ENCODE assay signal across 23 cellular contexts in genomic region chr3:24316887-24317383, GRCh38.
DNase-seq lines count a peak whose midpoint lies in the region; ATAC-seq and TF ChIP-seq lines count a peak whose summit lies in the region.
"Had no signal": no experiment of that assay in that cellular context is flagged by ENCODE, and none has a peak within 500 bp of the region (broad histone marks: within the 10 kb centered on the region; RNA-seq: fewer than 3 reads in every experiment).

No MANE protein-coding gene starts in this region.

- no peak for TF ChIP-seq RAD21 in HCT116 (IDR thresholded peaks at IDR 0.05; ENCODE audit: low read depth)

- peak overlapping the region; percentile 31 for H3K4me2 ChIP-seq in HCT116 (ENCODE audit: low read length)

- H3K27me3 ChIP-seq in HCT116 (ENCODE audit: insufficient read depth, low read length): no peaks in the 10 kb centered on the region
- H3K27me3 ChIP-seq: spleen had no signal

- no peaks in the 10 kb centered on the region for H4K20me1 ChIP-seq in HCT116 (ENCODE audit: insufficient read depth)

- H3K36me3 ChIP-seq in HCT116 (ENCODE audit: control insufficient read depth in 1 of 2, insufficient read depth in 2 of 2, low read length in 2 of 2): no peaks in the 10 kb centered on the region
- H3K36me3 ChIP-seq: prostate gland, spleen had no signal

- H2AFZ ChIP-seq in HCT116 (ENCODE audit: low read depth, low read length, poor library complexity, severe bottlenecking): no peak overlapping the region

- no peaks in the 10 kb centered on the region for H3K9me3 ChIP-seq in HCT116 (ENCODE audit: control insufficient read depth in 1 of 2, insufficient read depth in 1 of 2, low read depth in 1 of 2, low read length in 2 of 2)
- H3K9me3 ChIP-seq: prostate gland had no signal

- no peak overlapping the region for H3K4me3 ChIP-seq in HCT116 (replicated peaks in 1 of 2; ENCODE audit: low read depth in 1 of 2, low read length in 2 of 2)
- no peak overlapping the region for H3K4me3 ChIP-seq in fibroblast of pulmonary artery (replicated peaks; ENCODE audit: low read depth, low read length)
- H3K4me3 ChIP-seq: prostate gland, spleen had no signal

- POLR2A ChIA-PET in HCT116 (lab: Charles Lee): no interaction called here
- POLR2A ChIA-PET in RWPE1 (lab: Yijun Ruan, JAX; ENCODE audit: low non-redundant PET): no interaction called here

- no peak for DNase-seq in HCT116 (ENCODE audit: low read depth, low spot score)
- peak; percentile 32 for DNase-seq in RWPE1 (ENCODE audit: low spot score)
- DNase-seq in fibroblast of pulmonary artery (ENCODE audit: low read depth): peak; percentile 8
- peak; percentile 83 for DNase-seq in renal cortical epithelial cell (ENCODE audit: low read depth)
- DNase-seq in NCI-H1694 treated with DMSO at 0.1 percent for 48 hours (lab: John Stamatoyannopoulos, UW): no peak
- DNase-seq: activated B cell treated with CpG ODN at 0.5 μM for 24 hours; activated CD8-positive, alpha-beta T cell treated with anti-CD3 and anti-CD28 coated beads for 36 hours; activated naive CD4-positive, alpha-beta T cell treated with anti-CD3 and anti-CD28 coated beads for 36 hours; activated T-cell treated with anti-CD3 and anti-CD28 coated beads, Interleukin-2, amount 50 U/mL, for 1 hour; aorta; CD4-positive, alpha-beta T cell; DMS53; effector memory CD8-positive, alpha-beta T cell; hippocampal formation; islet precursor cell; NCI-H1436 treated with DMSO at 0.1 percent for 48 hours; NCI-H2171 treated with DMSO at 0.1 percent for 48 hours; NCI-H82; spleen had no signal

- no peaks in the 10 kb centered on the region for H3K9me2 ChIP-seq in HCT116 (ENCODE audit: insufficient read depth)

- H3K4me1 ChIP-seq in HCT116 (ENCODE audit: control insufficient read depth in 1 of 2, insufficient read depth in 2 of 2, low read length in 2 of 2): peaks cover 0 to 27% of the 10 kb centered on the region in 2 experiments; a peak in 2 of 4 replicates
- H3K4me1 ChIP-seq: prostate gland, spleen had no signal

- intact Hi-C loops in HCT116 (cut with micrococcal nuclease): no loop called here

- no peak overlapping the region for H3K9ac ChIP-seq in HCT116 (ENCODE audit: low read length)

- RAD21 ChIA-PET in HCT116 (lab: Charles Lee; ENCODE audit: low non-redundant PET in 1 of 2, low total read pairs in 2 of 2, uncharacterized antibody in 2 of 2, unreplicated experiment in 2 of 2): no interaction called here

- CTCF ChIA-PET in HCT116 (lab: Charles Lee) (no interaction called here), RWPE1 (lab: Yijun Ruan, JAX) (no interaction called here)

- no peak for TF ChIP-seq CTCF in HCT116 (IDR thresholded peaks at IDR 0.05 in 2 of 3, conservative IDR thresholded peaks at IDR 0.05 in 1 of 3; ENCODE audit: borderline replicate concordance in 1 of 3, insufficient read depth in 1 of 3, low read depth in 2 of 3, low read length in 2 of 3)
- TF ChIP-seq CTCF in RWPE1 (conservative IDR thresholded peaks at IDR 0.05; ENCODE audit: low read depth): no peak
- TF ChIP-seq CTCF in fibroblast of pulmonary artery (IDR thresholded peaks at IDR 0.05; ENCODE audit: low read length, missing control alignments): no peak

- H3K27ac ChIP-seq in HCT116 (ENCODE audit: low read depth, low read length) (no peak overlapping the region), RWPE1 (no peak overlapping the region)
- H3K27ac ChIP-seq: prostate gland, spleen had no signal

- ATAC-seq in HCT116 (no peak), HG02973 (IDR thresholded peaks at IDR 0.05; ENCODE audit: unreplicated experiment) (no peak), GM21825 (IDR thresholded peaks at IDR 0.05; ENCODE audit: unreplicated experiment) (no peak), HG02759 (IDR thresholded peaks at IDR 0.05; ENCODE audit: unreplicated experiment) (no peak)
- ATAC-seq: activated CD8-positive, alpha-beta T cell treated with anti-CD3 and anti-CD28 coated beads for 36 hours; effector memory CD8-positive, alpha-beta T cell had no signal

- no peak for TF ChIP-seq POLR2A in HCT116 (IDR thresholded peaks at IDR 0.05; ENCODE audit: borderline replicate concordance, extremely low read depth, insufficient read depth, insufficient read length)

- BruUV-seq in HCT116 (replicated peaks; lab: Mats Ljungman, UMichigan): no TSS peak

- H3K79me2 ChIP-seq in HCT116 (ENCODE audit: insufficient read depth, low read length): no peaks in the 10 kb centered on the region

TF ChIP-seq in HCT116, 20 proteins besides CTCF, POLR2A, EP300 and RAD21:
- no peak for TF ChIP-seq ZNF274 (IDR thresholded peaks at IDR 0.05; ENCODE audit: low read depth, low read length)
- TF ChIP-seq FOSL1 (IDR thresholded peaks at IDR 0.05; ENCODE audit: low read depth): no peak
- TF ChIP-seq EZH2phosphoT487 (IDR thresholded peaks at IDR 0.05; ENCODE audit: borderline replicate concordance): no peak
- no peak for TF ChIP-seq SIN3A (IDR thresholded peaks at IDR 0.05; ENCODE audit: low read depth)
- no peak for TF ChIP-seq ZFX (IDR thresholded peaks at IDR 0.05)
- no peak for TF ChIP-seq TCF7L2 (IDR thresholded peaks at IDR 0.05; ENCODE audit: borderline replicate concordance, extremely low read depth, insufficient read depth, insufficient read length)
- TF ChIP-seq, protein P1, sequence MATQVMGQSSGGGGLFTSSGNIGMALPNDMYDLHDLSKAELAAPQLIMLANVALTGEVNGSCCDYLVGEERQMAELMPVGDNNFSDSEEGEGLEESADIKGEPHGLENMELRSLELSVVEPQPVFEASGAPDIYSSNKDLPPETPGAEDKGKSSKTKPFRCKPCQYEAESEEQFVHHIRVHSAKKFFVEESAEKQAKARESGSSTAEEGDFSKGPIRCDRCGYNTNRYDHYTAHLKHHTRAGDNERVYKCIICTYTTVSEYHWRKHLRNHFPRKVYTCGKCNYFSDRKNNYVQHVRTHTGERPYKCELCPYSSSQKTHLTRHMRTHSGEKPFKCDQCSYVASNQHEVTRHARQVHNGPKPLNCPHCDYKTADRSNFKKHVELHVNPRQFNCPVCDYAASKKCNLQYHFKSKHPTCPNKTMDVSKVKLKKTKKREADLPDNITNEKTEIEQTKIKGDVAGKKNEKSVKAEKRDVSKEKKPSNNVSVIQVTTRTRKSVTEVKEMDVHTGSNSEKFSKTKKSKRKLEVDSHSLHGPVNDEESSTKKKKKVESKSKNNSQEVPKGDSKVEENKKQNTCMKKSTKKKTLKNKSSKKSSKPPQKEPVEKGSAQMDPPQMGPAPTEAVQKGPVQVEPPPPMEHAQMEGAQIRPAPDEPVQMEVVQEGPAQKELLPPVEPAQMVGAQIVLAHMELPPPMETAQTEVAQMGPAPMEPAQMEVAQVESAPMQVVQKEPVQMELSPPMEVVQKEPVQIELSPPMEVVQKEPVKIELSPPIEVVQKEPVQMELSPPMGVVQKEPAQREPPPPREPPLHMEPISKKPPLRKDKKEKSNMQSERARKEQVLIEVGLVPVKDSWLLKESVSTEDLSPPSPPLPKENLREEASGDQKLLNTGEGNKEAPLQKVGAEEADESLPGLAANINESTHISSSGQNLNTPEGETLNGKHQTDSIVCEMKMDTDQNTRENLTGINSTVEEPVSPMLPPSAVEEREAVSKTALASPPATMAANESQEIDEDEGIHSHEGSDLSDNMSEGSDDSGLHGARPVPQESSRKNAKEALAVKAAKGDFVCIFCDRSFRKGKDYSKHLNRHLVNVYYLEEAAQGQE (IDR thresholded peaks at IDR 0.05; ENCODE audit: low read depth): no peak
TF ChIP-seq in HCT116: peak in this region for 0.

Comparison
In these comparisons a context has a peak if more than half of its experiments do, and no peak if none do; other contexts are left out.
1. DNase-seq: peak in RWPE1 (single experiment), fibroblast of pulmonary artery (single experiment) and renal cortical epithelial cell (single experiment); none in HCT116 (single experiment) and NCI-H1694 treated with DMSO at 0.1 percent for 48 hours (single experiment).